Comparison of ENCODE assay signal across 9 cellular contexts in genomic region chr1:87449348-87449963, GRCh38.
A peak's percentile ranks its signal among the peaks of the same experiment; 100 is the strongest.
DNase-seq lines count a peak whose midpoint lies in the region; ATAC-seq and TF ChIP-seq lines count a peak whose summit lies in the region.
"Had no signal": no experiment of that assay in that cellular context is flagged by ENCODE, and none has a peak within 500 bp of the region (broad histone marks: within the 10 kb centered on the region; RNA-seq: fewer than 3 reads in every experiment).

No MANE protein-coding gene starts in this region.

- intact Hi-C loops in Caco-2 (cut with micrococcal nuclease; ENCODE audit: unreplicated experiment) = no loop called here
- intact Hi-C loops in activated naive CD4-positive, alpha-beta T cell treated with anti-CD3 and anti-CD28 coated beads for 36 hours (cut with micrococcal nuclease) = no loop called here

- CTCF ChIA-PET in CD8-positive, alpha-beta memory T cell (lab: Charles Lee) = no interaction called here
- CTCF ChIA-PET in T-cell (lab: Charles Lee) (no interaction called here), Caco-2 (lab: Charles Lee) (no interaction called here)
- CTCF ChIA-PET in activated naive CD4-positive, alpha-beta T cell treated with anti-CD3 and anti-CD28 coated beads for 36 hours (lab: Charles Lee) = no interaction called here

- H3K9me3 Mint-ChIP-seq in CD8-positive, alpha-beta memory T cell = peaks cover 0 to 5% (median under 1%) of the 10 kb centered on the region in 5 donors
- H3K9me3 Mint-ChIP-seq in T-cell (peaks cover 0 to 8% (median 8%) of the 10 kb centered on the region in 3 donors), immature natural killer cell (peaks cover 0 to 3% (median 0%) of the 10 kb centered on the region in 6 donors), Caco-2 (ENCODE audit: unreplicated experiment) (peaks cover 15% of the 10 kb centered on the region)
- peaks cover 7% of the 10 kb centered on the region for H3K9me3 Mint-ChIP-seq in activated naive CD4-positive, alpha-beta T cell treated with anti-CD3 and anti-CD28 coated beads for 36 hours

- H3K4me3 ChIP-seq in CD8-positive, alpha-beta memory T cell (ENCODE audit: low read length) = no peak overlapping the region
- no peak overlapping the region for H3K4me3 ChIP-seq in upper lobe of left lung
- no peak overlapping the region for H3K4me3 ChIP-seq in Caco-2 (ENCODE audit: low read depth, low read length)

- no peak overlapping the region for H3K27ac ChIP-seq in CD8-positive, alpha-beta memory T cell (ENCODE audit: low read depth, low read length)
- H3K27ac ChIP-seq in upper lobe of left lung = no peak overlapping the region

- peak; percentile 88 for ATAC-seq in HG03175 (IDR thresholded peaks at IDR 0.05; ENCODE audit: unreplicated experiment)
- ATAC-seq in T-cell (replicated peaks in 1 of 4) = peak; percentile 40 to 71 (median 68)
- ATAC-seq in upper lobe of left lung (ENCODE audit: low FRiP score in 2 of 2) = peak; percentile 29 to 44

- DNase-seq in CD8-positive, alpha-beta memory T cell = peak in 2 of 5 donors; percentile 1 to 13
- DNase-seq in T-cell = peak in 6 of 34 experiments; percentile 2 to 21 (median 4)
- DNase-seq in immature natural killer cell = peak in 2 of 3 donors; percentile 7 to 23
- peak in 1 of 2 donors; percentile 79 for DNase-seq in upper lobe of left lung
- DNase-seq in Caco-2 = no peak
- no peak for DNase-seq in activated naive CD4-positive, alpha-beta T cell treated with anti-CD3 and anti-CD28 coated beads for 36 hours

- WGBS in upper lobe of left lung, 2 donors = 55 to 62% methylated on average over 7 of the region's 7 CpGs

- H3K36me3 ChIP-seq in CD8-positive, alpha-beta memory T cell (ENCODE audit: insufficient read depth, low read length) = no peaks in the 10 kb centered on the region
- H3K36me3 ChIP-seq in upper lobe of left lung (no peaks in the 10 kb centered on the region), Caco-2 (ENCODE audit: control insufficient read depth, insufficient read depth, low read length) (no peaks in the 10 kb centered on the region)

- peak overlapping the region in 6 of 7 donors; percentile 55 to 77 (median 60) for H3K4me3 Mint-ChIP-seq in CD8-positive, alpha-beta memory T cell
- peak overlapping the region in 2 of 3 donors; percentile 3 to 53 for H3K4me3 Mint-ChIP-seq in T-cell
- H3K4me3 Mint-ChIP-seq in immature natural killer cell = peak overlapping the region in 3 of 5 donors; percentile 18 to 28 (median 19)
- no peak overlapping the region for H3K4me3 Mint-ChIP-seq in Caco-2 (ENCODE audit: unreplicated experiment)
- H3K4me3 Mint-ChIP-seq in activated naive CD4-positive, alpha-beta T cell treated with anti-CD3 and anti-CD28 coated beads for 36 hours = no peak overlapping the region
- H3K4me3 Mint-ChIP-seq: brain had no signal

- TF ChIP-seq EP300 in upper lobe of left lung (IDR thresholded peaks at IDR 0.05) = no peak

- TF ChIP-seq POLR2A in GM19193 (IDR thresholded peaks at IDR 0.05; ENCODE audit: extremely low read depth, insufficient read depth, insufficient read length) (peak; percentile 33), upper lobe of left lung (IDR thresholded peaks at IDR 0.05) (no peak)

- POLR2A ChIA-PET in CD8-positive, alpha-beta memory T cell (lab: Charles Lee) = interaction anchor here (0.6 kb wide), 1 partner anchor 120 kb away, joined by 3 read pairs; no protein-coding TSS in a partner anchor
- POLR2A ChIA-PET in T-cell (lab: Charles Lee) (no interaction called here), Caco-2 (lab: Charles Lee) (no interaction called here)

- H3K4me1 ChIP-seq in CD8-positive, alpha-beta memory T cell (ENCODE audit: insufficient read depth, low read length) = no peaks in the 10 kb centered on the region
- H3K4me1 ChIP-seq in upper lobe of left lung = no peaks in the 10 kb centered on the region
- H3K4me1 ChIP-seq in Caco-2 = no peaks in the 10 kb centered on the region

- H3K27me3 ChIP-seq in CD8-positive, alpha-beta memory T cell (ENCODE audit: insufficient read depth, low read length, poor library complexity, severe bottlenecking) = no peaks in the 10 kb centered on the region
- H3K27me3 ChIP-seq in upper lobe of left lung (no peaks in the 10 kb centered on the region), Caco-2 (replicated peaks; ENCODE audit: control insufficient read depth, insufficient read depth, low read length) (no peaks in the 10 kb centered on the region)

- TF ChIP-seq CTCF in upper lobe of left lung (IDR thresholded peaks at IDR 0.05) = no peak
- no peak for TF ChIP-seq CTCF in Caco-2 (IDR thresholded peaks at IDR 0.05; ENCODE audit: insufficient read depth in 1 of 2, low read depth in 1 of 2, low read length in 1 of 2, severe bottlenecking in 1 of 2, unreplicated experiment in 1 of 2)

- no peaks in the 10 kb centered on the region for H3K9me3 ChIP-seq in CD8-positive, alpha-beta memory T cell (ENCODE audit: low read length)
- H3K9me3 ChIP-seq in upper lobe of left lung = no peaks in the 10 kb centered on the region
- H3K9me3 ChIP-seq in Caco-2 = no peaks in the 10 kb centered on the region

- peaks cover 0 to 7% (median 0%) of the 10 kb centered on the region in 3 donors for H3K36me3 Mint-ChIP-seq in CD8-positive, alpha-beta memory T cell
- H3K36me3 Mint-ChIP-seq in T-cell (no peaks in the 10 kb centered on the region), immature natural killer cell (peaks cover 3 to 14% (median 8%) of the 10 kb centered on the region in 3 donors), Caco-2 (ENCODE audit: insufficient read depth, unreplicated experiment) (no peaks in the 10 kb centered on the region)
- no peaks in the 10 kb centered on the region for H3K36me3 Mint-ChIP-seq in activated naive CD4-positive, alpha-beta T cell treated with anti-CD3 and anti-CD28 coated beads for 36 hours (ENCODE audit: low read depth)

- peaks cover 17 to 27% (median 24%) of the 10 kb centered on the region in 3 donors for H3K4me1 Mint-ChIP-seq in CD8-positive, alpha-beta memory T cell
- peaks cover 0 to 26% (median 17%) of the 10 kb centered on the region in 3 donors for H3K4me1 Mint-ChIP-seq in T-cell
- peaks cover 7 to 20% of the 10 kb centered on the region in 2 donors for H3K4me1 Mint-ChIP-seq in immature natural killer cell
- no peaks in the 10 kb centered on the region for H3K4me1 Mint-ChIP-seq in Caco-2 (ENCODE audit: low read depth, unreplicated experiment)
- peaks cover 5% of the 10 kb centered on the region for H3K4me1 Mint-ChIP-seq in activated naive CD4-positive, alpha-beta T cell treated with anti-CD3 and anti-CD28 coated beads for 36 hours (ENCODE audit: low read depth)
- H3K4me1 Mint-ChIP-seq: brain had no signal

- no peaks in the 10 kb centered on the region for H3K27me3 Mint-ChIP-seq in CD8-positive, alpha-beta memory T cell
- H3K27me3 Mint-ChIP-seq in T-cell (no peaks in the 10 kb centered on the region), immature natural killer cell (ENCODE audit: low read depth in 3 of 3) (no peaks in the 10 kb centered on the region), Caco-2 (ENCODE audit: insufficient read depth, unreplicated experiment) (no peaks in the 10 kb centered on the region)
- no peaks in the 10 kb centered on the region for H3K27me3 Mint-ChIP-seq in activated naive CD4-positive, alpha-beta T cell treated with anti-CD3 and anti-CD28 coated beads for 36 hours (ENCODE audit: low read depth)

- no TSS peak for BruUV-seq in Caco-2 (replicated peaks; lab: Mats Ljungman, UMichigan)

- H3K27ac Mint-ChIP-seq in CD8-positive, alpha-beta memory T cell = peak overlapping the region in 7 of 8 donors; percentile 29 to 96 (median 78)
- H3K27ac Mint-ChIP-seq in T-cell = peak overlapping the region; percentile 85 to 94
- peak overlapping the region; percentile 0 to 79 (median 52) for H3K27ac Mint-ChIP-seq in immature natural killer cell
- no peak overlapping the region for H3K27ac Mint-ChIP-seq in Caco-2 (ENCODE audit: unreplicated experiment)
- H3K27ac Mint-ChIP-seq in activated naive CD4-positive, alpha-beta T cell treated with anti-CD3 and anti-CD28 coated beads for 36 hours = no peak overlapping the region

Comparison
In these comparisons a context has a peak if more than half of its experiments do, and no peak if none do; other contexts are left out.
1. DNase-seq: peak in immature natural killer cell (2 of 3); none in Caco-2 (0 of 2) and activated naive CD4-positive, alpha-beta T cell treated with anti-CD3 and anti-CD28 coated beads for 36 hours (single experiment).
2. H3K27ac Mint-ChIP-seq: peak in CD8-positive, alpha-beta memory T cell (7 of 8), T-cell (2 of 2) and immature natural killer cell (6 of 6); none in Caco-2 (single experiment) and activated naive CD4-positive, alpha-beta T cell treated with anti-CD3 and anti-CD28 coated beads for 36 hours (single experiment).
3. H3K4me3 Mint-ChIP-seq: peak in CD8-positive, alpha-beta memory T cell (6 of 7), T-cell (2 of 3) and immature natural killer cell (3 of 5); none in Caco-2 (single experiment) and activated naive CD4-positive, alpha-beta T cell treated with anti-CD3 and anti-CD28 coated beads for 36 hours (single experiment).
4. ATAC-seq: peak in every context shown above with its lines; median percentile 88 in HG03175; 68 in T-cell; 36 in upper lobe of left lung.